In genomic region chr22:49993649-49994360, GRCh38 we compare ENCODE assay signal across 15 cellular contexts. TPM values are rescaled to one million over a fixed set of nuclear protein-coding genes. Genes with fewer than 3 reads are reported as not detected.
DNase-seq lines count a peak whose midpoint lies in the region; ATAC-seq and TF ChIP-seq lines count a peak whose summit lies in the region.
"Had no signal": no experiment of that assay in that cellular context is flagged by ENCODE, and none has a peak within 500 bp of the region (broad histone marks: within the 10 kb centered on the region; RNA-seq: fewer than 3 reads in every experiment).

No MANE protein-coding gene starts in this region.

- no peaks in the 10 kb centered on the region for H3K4me1 Mint-ChIP-seq in osteocyte (ENCODE audit: unreplicated experiment)

- intact Hi-C loops in spleen (cut with DNase I; ENCODE audit: low total_unique reads), result loop anchor here (5.0 kb wide), 1 partner anchor 62 kb away; no protein-coding TSS in a partner anchor

- TF ChIP-seq CTCF in BE2C (IDR thresholded peaks at IDR 0.05; ENCODE audit: low read depth, low read length) (no peak), GM13976 (IDR thresholded peaks at IDR 0.05; ENCODE audit: borderline replicate concordance, control extremely low read depth, extremely low read depth, insufficient read depth, missing control alignments) (no peak), osteocyte (IDR thresholded peaks at IDR 0.05) (no peak), spleen (IDR thresholded peaks at IDR 0.05 in 8 of 11, conservative IDR thresholded peaks at IDR 0.05 in 3 of 11) (peak in 5 of 11 experiments; percentile 3 to 48 (median 19))

- in situ Hi-C loops in GM13976 (cut with MboI; ENCODE audit: low sequenced_read_pairs, unreplicated experiment), result no loop called here

- ATAC-seq in GM19328 (IDR thresholded peaks at IDR 0.05; ENCODE audit: unreplicated experiment) (no peak), HG02852 (IDR thresholded peaks at IDR 0.05; ENCODE audit: unreplicated experiment) (no peak)

- H3K9me3 Mint-ChIP-seq in osteocyte (ENCODE audit: unreplicated experiment), result peaks cover 11% of the 10 kb centered on the region

- no peaks in the 10 kb centered on the region for H3K36me3 ChIP-seq in BE2C
- H3K36me3 ChIP-seq in spleen, result no peaks in the 10 kb centered on the region
- H3K36me3 ChIP-seq: brain microvascular endothelial cell, pancreas had no signal

- H3K9me3 ChIP-seq in BE2C (peaks cover 4% of the 10 kb centered on the region; the same call in 1 of the 2 replicates), spleen (peaks cover 0 to 22% (median 15%) of the 10 kb centered on the region in 8 donors)
- H3K9me3 ChIP-seq: pancreas had no signal

- DNase-seq in BE2C (peak; percentile 6), GM13976 (ENCODE audit: low spot score) (peak; percentile 24), osteocyte (ENCODE audit: extremely low spot score, unreplicated experiment) (peak; percentile 80), spleen (no peak)
- DNase-seq: NCI-H526 treated with DMSO at 0.1 percent for 48 hours had no signal

- 55 to 80% (median 78%) methylated on average over 2 to 11 of the region's 11 CpGs for WGBS in spleen, 5 donors

- no peaks in the 10 kb centered on the region for H3K36me3 Mint-ChIP-seq in osteocyte (ENCODE audit: unreplicated experiment)

- H3K4me3 ChIP-seq in BE2C (ENCODE audit: low read depth, low read length) (no peak overlapping the region), spleen (no peak overlapping the region)
- H3K4me3 ChIP-seq: hepatocyte, pancreas, smooth muscle cell had no signal

- no peak for TF ChIP-seq POLR2A in spleen (IDR thresholded peaks at IDR 0.05)

- H3K27me3 Mint-ChIP-seq in osteocyte (ENCODE audit: unreplicated experiment), result peaks cover 2% of the 10 kb centered on the region

- H3K27me3 ChIP-seq in BE2C, result no peaks in the 10 kb centered on the region
- peaks cover 0 to 2% (median 0%) of the 10 kb centered on the region in 7 donors for H3K27me3 ChIP-seq in spleen (replicated peaks in 1 of 7)
- H3K27me3 ChIP-seq: brain microvascular endothelial cell, hepatocyte, pancreas had no signal

- H3K27ac Mint-ChIP-seq in osteocyte (ENCODE audit: unreplicated experiment), result no peak overlapping the region

- H3K4me1 ChIP-seq in BE2C (no peaks in the 10 kb centered on the region), spleen (peaks cover 4 to 20% (median 10%) of the 10 kb centered on the region in 6 donors)
- H3K4me1 ChIP-seq: pancreas had no signal

- H3K27ac ChIP-seq in angular gyrus (ENCODE audit: low read depth, low read length) (peak overlapping the region; percentile 93), spleen (no peak overlapping the region)
- H3K27ac ChIP-seq: brain microvascular endothelial cell, hepatocyte, pancreas had no signal

- no peak overlapping the region for H3K4me3 Mint-ChIP-seq in osteocyte (ENCODE audit: unreplicated experiment)

RNA-seq across cellular contexts. Expression of gene IL17REL, which starts 18.8 kb away (rescaled TPM):
- not detected for polyA plus RNA-seq in BE2C (2012; ENCODE audit: insufficient read depth, insufficient read length, low read depth)
- not detected in 2 replicates for total RNA-seq in osteocyte
- total RNA-seq in spleen, result 1 to 10 TPM in 2 of 7 donors, under 1 TPM in 5; 0.23 to 1.9 (median 0.94) TPM
- 1 to 10 TPM in 1 of 3 donors, under 1 TPM in 2; 0.21 to 1.2 (median 0.33) TPM for polyA plus RNA-seq in spleen
- total RNA-seq: H7, hepatocyte, kidney epithelial cell, pancreas had no signal
- polyA plus RNA-seq: BJ, hepatocyte, pancreas, smooth muscle cell had no signal

RNA-seq across cellular contexts. Expression of gene PIM3, which starts 33.2 kb away (rescaled TPM):
- 286 TPM for polyA plus RNA-seq in BE2C (2012; ENCODE audit: insufficient read depth, insufficient read length, low read depth)
- total RNA-seq in osteocyte (18.6 TPM in 2 replicates), spleen (100 to 1,000 TPM in 5 of 7 donors, 10 to 100 TPM in 2; 72.1 to 134 (median 109) TPM)
- 10 to 100 TPM; 49.5 to 84.4 (median 52.0) TPM for polyA plus RNA-seq in spleen
